In genomic region chr1:83761084-83761760, GRCh38 we compare ENCODE assay signal across 9 cellular contexts.
A peak's percentile ranks its signal among the peaks of the same experiment; 100 is the strongest.
DNase-seq lines count a peak whose midpoint lies in the region; ATAC-seq and TF ChIP-seq lines count a peak whose summit lies in the region.
"Had no signal": no experiment of that assay in that cellular context is flagged by ENCODE, and none has a peak within 500 bp of the region (broad histone marks: within the 10 kb centered on the region; RNA-seq: fewer than 3 reads in every experiment).

No MANE protein-coding gene starts in this region.

- DNase-seq in germinal center (ENCODE audit: low spot score) = peak; percentile 73
- DNase-seq in GDM1 (lab: John Stamatoyannopoulos, UW) = no peak
- no peak for DNase-seq in C1 segment of cervical spinal cord (lab: John Stamatoyannopoulos, UW)
- no peak for DNase-seq in coronary artery (ENCODE audit: low spot score)
- no peak for DNase-seq in hippocampal formation (lab: John Stamatoyannopoulos, UW)

- no peak for TF ChIP-seq CTCF in coronary artery (IDR thresholded peaks at IDR 0.05)

- H3K27ac ChIP-seq in coronary artery = no peak overlapping the region
- H3K27ac ChIP-seq: HL-60 had no signal

- ATAC-seq in GM18867 (IDR thresholded peaks at IDR 0.05; ENCODE audit: unreplicated experiment) (peak; percentile 99), GM21526 (IDR thresholded peaks at IDR 0.05; ENCODE audit: low FRiP score, unreplicated experiment) (peak; percentile 100), HG03460 (IDR thresholded peaks at IDR 0.05; ENCODE audit: unreplicated experiment) (peak; percentile 99)

- H3K4me3 ChIP-seq in coronary artery = no peak overlapping the region
